Comparison of ENCODE assay signal across 29 cellular contexts in the genomic region with DNA sequence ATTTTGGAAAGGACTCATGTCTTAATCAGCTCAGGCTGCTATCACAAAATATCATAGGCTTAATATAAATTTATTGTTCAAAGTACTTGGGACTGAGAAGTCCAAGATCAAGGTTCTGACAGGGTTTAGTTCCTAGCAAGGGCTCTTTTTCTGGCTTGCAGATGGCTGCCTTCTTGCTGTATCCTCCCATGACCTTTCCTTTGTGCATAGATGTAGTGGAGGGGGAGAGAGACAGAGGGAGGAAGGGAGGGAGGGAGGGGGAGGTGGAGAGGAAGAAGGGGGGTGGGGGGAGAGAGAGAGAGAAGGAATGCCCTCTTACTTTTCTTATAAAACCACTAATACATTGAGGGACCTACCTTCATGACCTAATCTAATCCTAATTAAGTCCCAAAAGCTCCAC.
A peak's percentile ranks its signal among the peaks of the same experiment; 100 is the strongest.
DNase-seq lines count a peak whose midpoint lies in the region; ATAC-seq and TF ChIP-seq lines count a peak whose summit lies in the region.
"Had no signal": no experiment of that assay in that cellular context is flagged by ENCODE, and none has a peak within 500 bp of the region (broad histone marks: within the 10 kb centered on the region; RNA-seq: fewer than 3 reads in every experiment).

No MANE protein-coding gene starts in this region.

- H3K4me1 Mint-ChIP-seq in endodermal cell (no peaks in the 10 kb centered on the region), nephron progenitor cell (peaks cover 7% of the 10 kb centered on the region), type B pancreatic cell (ENCODE audit: unreplicated experiment) (peaks cover 7% of the 10 kb centered on the region)
- H3K4me1 Mint-ChIP-seq in effector memory CD8-positive, alpha-beta T cell (ENCODE audit: low read depth in 2 of 2), result no peaks in the 10 kb centered on the region
- H3K4me1 Mint-ChIP-seq: activated CD4-positive, alpha-beta T cell treated with anti-CD3 and anti-CD28 coated beads, Interleukin-2, amount 10 ng/mL, durations not matched to agents 7 days and 5 days; memory B cell; stimulated activated naive B cell treated with anti-CD40 and anti-IgM and Interleukin-4, amounts not matched to agents 10 μg/mL and 1 μg/mL and 100 μg/mL, for 72 hours had no signal

- peaks cover 40% of the 10 kb centered on the region for H3K9me3 ChIP-seq in endodermal cell (ENCODE audit: control insufficient read depth, low read length)
- no peaks in the 10 kb centered on the region for H3K9me3 ChIP-seq in uterus
- H3K9me3 ChIP-seq: colonic mucosa, psoas muscle, sigmoid colon had no signal

- H3K4me3 Mint-ChIP-seq in endodermal cell (no peak overlapping the region), nephron progenitor cell (peak overlapping the region; percentile 11), type B pancreatic cell (no peak overlapping the region)
- no peak overlapping the region for H3K4me3 Mint-ChIP-seq in effector memory CD8-positive, alpha-beta T cell
- H3K4me3 Mint-ChIP-seq: activated CD4-positive, alpha-beta T cell treated with anti-CD3 and anti-CD28 coated beads, Interleukin-2, amount 10 ng/mL, durations not matched to agents 7 days and 5 days; activated T-cell treated with anti-CD3 and anti-CD28 coated beads, Interleukin-2, amount 50 U/mL, for 4 hours; CD4-positive, alpha-beta T cell; immature natural killer cell; memory B cell; stimulated activated naive B cell treated with anti-CD40 and anti-IgM and Interleukin-4, amounts not matched to agents 10 μg/mL and 1 μg/mL and 100 μg/mL, for 72 hours had no signal

- ATAC-seq in effector memory CD8-positive, alpha-beta T cell (replicated peaks), result no peak
- ATAC-seq: activated T-cell treated with anti-CD3 and anti-CD28 coated beads, Interleukin-2, amount 50 U/mL, for 4 hours; K562; left lobe of liver; psoas muscle; stimulated activated naive B cell treated with anti-CD40 and anti-IgM and Interleukin-4, amounts not matched to agents 10 μg/mL and 1 μg/mL and 100 μg/mL, for 72 hours had no signal

- H3K9me3 Mint-ChIP-seq in endodermal cell, result peaks cover 40% of the 10 kb centered on the region
- H3K9me3 Mint-ChIP-seq in nephron progenitor cell, result peaks cover 34% of the 10 kb centered on the region
- H3K9me3 Mint-ChIP-seq in effector memory CD8-positive, alpha-beta T cell, result peaks cover 9% of the 10 kb centered on the region in 2 donors
- H3K9me3 Mint-ChIP-seq in type B pancreatic cell, result peaks cover 20% of the 10 kb centered on the region

- H3K27ac ChIP-seq in endodermal cell (ENCODE audit: low read depth, low read length) (peak overlapping the region; percentile 69), uterus (no peak overlapping the region)
- H3K27ac ChIP-seq: colonic mucosa, psoas muscle, sigmoid colon had no signal

- DNase-seq in DMS53 treated with DMSO at 0.1 percent for 48 hours (lab: John Stamatoyannopoulos, UW; ENCODE audit: unreplicated experiment), result peak; percentile 51
- peak; percentile 51 for DNase-seq in NCI-H82 treated with DMSO at 0.1 percent for 48 hours (lab: John Stamatoyannopoulos, UW; ENCODE audit: unreplicated experiment)
- no peak for DNase-seq in endodermal cell
- DNase-seq in nephron progenitor cell, result no peak
- no peak for DNase-seq in effector memory CD8-positive, alpha-beta T cell
- no peak for DNase-seq in hippocampal formation (lab: John Stamatoyannopoulos, UW)
- DNase-seq in type B pancreatic cell (ENCODE audit: extremely low spot score, unreplicated experiment), result no peak
- DNase-seq in uterus, result no peak
- DNase-seq: activated CD4-positive, alpha-beta T cell treated with anti-CD3 and anti-CD28 coated beads, Interleukin-2, amount 10 ng/mL, durations not matched to agents 7 days and 5 days; activated T-cell treated with anti-CD3 and anti-CD28 coated beads, Interleukin-2, amount 50 U/mL, for 4 hours; CD4-positive, alpha-beta T cell; colonic mucosa; effector CD8-positive, alpha-beta T cell; GDM1; HCEC 1CT; immature natural killer cell; MM.1S; NCI-H2029 treated with DMSO at 0.1 percent for 48 hours; nucleus accumbens; psoas muscle; SHP77; sigmoid colon; stimulated activated CD4-positive, alpha-beta T cell treated with anti-CD3 and anti-CD28 coated beads, Interleukin-4, amount 100 ng/mL, for 4 hours; stimulated activated naive B cell treated with anti-CD40 and anti-IgM and Interleukin-4, amounts not matched to agents 10 μg/mL and 1 μg/mL and 100 μg/mL, for 72 hours; SW 1271; T-helper 9 cell had no signal

- TF ChIP-seq POLR2A in uterus (IDR thresholded peaks at IDR 0.05), result no peak

- TF ChIP-seq CTCF in endodermal cell (conservative IDR thresholded peaks at IDR 0.05) (no peak), nephron progenitor cell (IDR thresholded peaks at IDR 0.05) (no peak), type B pancreatic cell (conservative IDR thresholded peaks at IDR 0.05) (no peak), uterus (IDR thresholded peaks at IDR 0.05) (no peak)

- no peaks in the 10 kb centered on the region for H3K27me3 Mint-ChIP-seq in endodermal cell (ENCODE audit: insufficient read depth)
- H3K27me3 Mint-ChIP-seq in nephron progenitor cell (ENCODE audit: low read depth, poor library complexity), result no peaks in the 10 kb centered on the region
- H3K27me3 Mint-ChIP-seq in effector memory CD8-positive, alpha-beta T cell, result no peaks in the 10 kb centered on the region
- H3K27me3 Mint-ChIP-seq in type B pancreatic cell, result no peaks in the 10 kb centered on the region
- H3K27me3 Mint-ChIP-seq: activated CD4-positive, alpha-beta T cell treated with anti-CD3 and anti-CD28 coated beads, Interleukin-2, amount 10 ng/mL, durations not matched to agents 7 days and 5 days; CD4-positive, alpha-beta T cell; stimulated activated naive B cell treated with anti-CD40 and anti-IgM and Interleukin-4, amounts not matched to agents 10 μg/mL and 1 μg/mL and 100 μg/mL, for 72 hours had no signal

- H3K4me3 ChIP-seq in endodermal cell (ENCODE audit: low read length) (no peak overlapping the region), uterus (no peak overlapping the region)
- H3K4me3 ChIP-seq: colonic mucosa, K562, psoas muscle, sigmoid colon had no signal

- H3K36me3 Mint-ChIP-seq in endodermal cell (ENCODE audit: low read depth), result peaks cover 14% of the 10 kb centered on the region
- peaks cover 13% of the 10 kb centered on the region for H3K36me3 Mint-ChIP-seq in nephron progenitor cell (ENCODE audit: low read depth)
- no peaks in the 10 kb centered on the region for H3K36me3 Mint-ChIP-seq in effector memory CD8-positive, alpha-beta T cell (ENCODE audit: insufficient read depth)
- H3K36me3 Mint-ChIP-seq in type B pancreatic cell, result peaks cover 5% of the 10 kb centered on the region
- H3K36me3 Mint-ChIP-seq: stimulated activated naive B cell treated with anti-CD40 and anti-IgM and Interleukin-4, amounts not matched to agents 10 μg/mL and 1 μg/mL and 100 μg/mL, for 72 hours had no signal

- H3K4me1 ChIP-seq in endodermal cell (ENCODE audit: control insufficient read depth, insufficient read depth, low read length) (no peaks in the 10 kb centered on the region), uterus (no peaks in the 10 kb centered on the region)
- H3K4me1 ChIP-seq: colonic mucosa, psoas muscle, sigmoid colon had no signal

- H3K27ac Mint-ChIP-seq in endodermal cell (no peak overlapping the region), nephron progenitor cell (no peak overlapping the region), type B pancreatic cell (no peak overlapping the region)
- H3K27ac Mint-ChIP-seq in effector memory CD8-positive, alpha-beta T cell, result no peak overlapping the region
- H3K27ac Mint-ChIP-seq: activated CD4-positive, alpha-beta T cell treated with anti-CD3 and anti-CD28 coated beads, Interleukin-2, amount 10 ng/mL, durations not matched to agents 7 days and 5 days; CD4-positive, alpha-beta T cell; memory B cell; stimulated activated naive B cell treated with anti-CD40 and anti-IgM and Interleukin-4, amounts not matched to agents 10 μg/mL and 1 μg/mL and 100 μg/mL, for 72 hours had no signal

- H3K27me3 ChIP-seq in endodermal cell (ENCODE audit: control insufficient read depth, insufficient read depth, low read length, poor library complexity, severe bottlenecking), result no peaks in the 10 kb centered on the region
- no peaks in the 10 kb centered on the region for H3K27me3 ChIP-seq in uterus
- H3K27me3 ChIP-seq: colonic mucosa, sigmoid colon had no signal

- H3K36me3 ChIP-seq in endodermal cell (ENCODE audit: control insufficient read depth, insufficient read depth, low read length) (no peaks in the 10 kb centered on the region), uterus (no peaks in the 10 kb centered on the region)
- H3K36me3 ChIP-seq: colonic mucosa, sigmoid colon had no signal

- intact Hi-C loops in uterus (cut with DNase I; ENCODE audit: low total_unique reads), result no loop called here

- H3K9ac ChIP-seq in endodermal cell (ENCODE audit: extremely low read depth, low read length, poor library complexity, severe bottlenecking), result no peak overlapping the region

Comparison
In these comparisons a context has a peak if more than half of its experiments do, and no peak if none do; other contexts are left out.
1. DNase-seq: peak in DMS53 treated with DMSO at 0.1 percent for 48 hours (single experiment) and NCI-H82 treated with DMSO at 0.1 percent for 48 hours (single experiment); none in endodermal cell (single experiment), nephron progenitor cell (single experiment), effector memory CD8-positive, alpha-beta T cell (0 of 3), hippocampal formation (0 of 2), type B pancreatic cell (single experiment) and uterus (0 of 2).